Comparison of ENCODE assay signal across 1 cellular context in genomic region chr15:29700296-29700695, GRCh38.
TF ChIP-seq lines count a peak whose summit lies in the region.

No MANE protein-coding gene starts in this region.

TF ChIP-seq in A549, 52 proteins besides CTCF, POLR2A, EP300 and RAD21 (continued from another document):
- no peak for TF ChIP-seq PBX3 (IDR thresholded peaks at IDR 0.05)
TF ChIP-seq in A549: peak in this region for 0.
